In the genomic region with DNA sequence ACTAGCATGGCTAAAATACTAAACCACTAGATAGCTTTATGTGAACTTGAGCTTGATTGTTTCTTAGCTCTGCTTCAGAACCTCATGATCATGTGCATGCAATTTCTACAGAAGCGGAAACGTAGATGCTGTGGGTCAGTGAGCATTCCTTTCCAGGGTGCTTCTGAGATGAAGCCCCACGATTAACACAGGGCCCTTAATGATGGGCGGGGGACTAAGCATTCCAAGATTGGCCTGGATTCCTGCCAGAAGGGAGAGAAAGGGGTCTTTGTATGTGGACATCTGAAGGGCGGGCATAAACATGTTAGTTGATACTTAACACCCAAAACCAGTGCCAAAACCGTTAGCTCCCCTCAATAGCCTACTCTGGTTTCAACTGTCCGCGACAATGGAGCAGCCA, we compare ENCODE assay signal across 29 cellular contexts. TPM values are rescaled to one million over a fixed set of nuclear protein-coding genes. Genes with fewer than 3 reads are reported as not detected.
A peak's percentile ranks its signal among the peaks of the same experiment; 100 is the strongest.
DNase-seq lines count a peak whose midpoint lies in the region; ATAC-seq, FAIRE-seq and TF ChIP-seq lines count a peak whose summit lies in the region.
"Had no signal": no experiment of that assay in that cellular context is flagged by ENCODE, and none has a peak within 500 bp of the region (broad histone marks: within the 10 kb centered on the region; RNA-seq: fewer than 3 reads in every experiment).

No MANE protein-coding gene starts in this region.

- FAIRE-seq in astrocyte (lab: Jason Lieb, UNC) (no peak), urothelium cell line (lab: Jason Lieb, UNC) (no peak), pancreas (lab: Jason Lieb, UNC) (no peak)
- FAIRE-seq: GM12891, GM19239, keratinocyte had no signal

- ATAC-seq in pancreas: no peak
- ATAC-seq: CD8-positive, alpha-beta T cell; foreskin keratinocyte; stimulated activated naive CD8-positive, alpha-beta T cell treated with anti-CD3 and anti-CD28 coated beads, Interleukin-15, Interleukin-2, amounts not matched to agents 100 U/mL and 50 U/mL, for 24 hours had no signal

- H3K27me3 Mint-ChIP-seq in astrocyte (ENCODE audit: low read depth, unreplicated experiment): peaks cover 9% of the 10 kb centered on the region

- H3K56ac ChIP-seq in mesendoderm (ENCODE audit: low read length): no peak overlapping the region

- WGBS in mesendoderm (ENCODE audit: extremely low coverage, insufficient coverage, low lambda C conversion rate): no CpG with 5 or more reads among the region's 8 CpGs
- WGBS in pancreas, 2 donors: 56 to 60% methylated on average over 8 of the region's 8 CpGs

- H4K20me1 ChIP-seq in astrocyte (ENCODE audit: insufficient read depth, low read length): no peaks in the 10 kb centered on the region

- H4K8ac ChIP-seq in mesendoderm (ENCODE audit: low read depth, low read length): no peak overlapping the region

- H3K4me3 ChIP-seq in astrocyte (ENCODE audit: insufficient read depth, low read depth, low read length) (no peak overlapping the region), mesendoderm (ENCODE audit: low read length) (no peak overlapping the region), pancreas (no peak overlapping the region)
- H3K4me3 ChIP-seq: Peyer's patch, tibial artery had no signal

- H3K27me3 ChIP-seq in astrocyte (ENCODE audit: insufficient read depth, low read length) (peaks cover 2% of the 10 kb centered on the region), mesendoderm (ENCODE audit: insufficient read depth, low read length, poor library complexity) (no peaks in the 10 kb centered on the region), pancreas (peaks cover 0 to 20% (median 0%) of the 10 kb centered on the region in 4 donors)
- H3K27me3 ChIP-seq: Peyer's patch had no signal

- no peak overlapping the region for H3K27ac ChIP-seq in astrocyte (ENCODE audit: low read depth, low read length)
- no peak overlapping the region for H3K27ac ChIP-seq in mesendoderm (ENCODE audit: low read depth, low read length)
- no peak overlapping the region for H3K27ac ChIP-seq in pancreas
- H3K27ac ChIP-seq: foreskin keratinocyte, KMS-11, Peyer's patch, tibial artery had no signal

- no peaks in the 10 kb centered on the region for H3K9me3 Mint-ChIP-seq in astrocyte (ENCODE audit: unreplicated experiment)
- H3K9me3 Mint-ChIP-seq: activated naive CD8-positive, alpha-beta T cell treated with anti-CD3 and anti-CD28 coated beads for 36 hours; activated T-helper 2 cell treated with anti-CD3 and anti-CD28 coated beads, Interferon-gamma antibody, Interleukin-2, Interleukin-4, amounts not matched to agents 10 μg/mL and 5 μg/mL and 100 μg/mL, durations not matched to agents 14 hours and 24 hours and 36 hours; CD8-positive, alpha-beta T cell; HFFc6 had no signal

- H3K4me2 ChIP-seq in astrocyte (ENCODE audit: low read length) (peak overlapping the region; percentile 70), mesendoderm (ENCODE audit: low read length) (no peak overlapping the region)
- H3K4me2 ChIP-seq: KMS-11, SK-N-SH had no signal

- H3K9me3 ChIP-seq in astrocyte (ENCODE audit: insufficient read depth, low read depth, low read length) (no peaks in the 10 kb centered on the region), pancreas (no peaks in the 10 kb centered on the region)
- H3K9me3 ChIP-seq: Peyer's patch, SK-N-SH, tibial artery had no signal

- H3K4me3 Mint-ChIP-seq in astrocyte (ENCODE audit: unreplicated experiment): no peak overlapping the region
- H3K4me3 Mint-ChIP-seq: activated naive CD8-positive, alpha-beta T cell treated with anti-CD3 and anti-CD28 coated beads for 36 hours; CD8-positive, alpha-beta T cell; HFFc6 had no signal

- no peak for TF ChIP-seq CTCF in astrocyte (IDR thresholded peaks at IDR 0.05; ENCODE audit: insufficient read depth, low read depth, low read length)
- no peak for TF ChIP-seq CTCF in pancreas (IDR thresholded peaks at IDR 0.05)

- no peak overlapping the region for H2BK120ac ChIP-seq in mesendoderm (ENCODE audit: low read depth, low read length)

- no peak overlapping the region for H3K18ac ChIP-seq in mesendoderm (ENCODE audit: low read length)

- no peak overlapping the region for H2AFZ ChIP-seq in astrocyte (ENCODE audit: low read depth, low read length)

- no peak overlapping the region for H2BK15ac ChIP-seq in mesendoderm (replicated peaks; ENCODE audit: low read depth)

- H3K27ac Mint-ChIP-seq in astrocyte (ENCODE audit: unreplicated experiment): no peak overlapping the region
- H3K27ac Mint-ChIP-seq: activated naive CD8-positive, alpha-beta T cell treated with anti-CD3 and anti-CD28 coated beads for 36 hours; activated T-helper 2 cell treated with anti-CD3 and anti-CD28 coated beads, Interferon-gamma antibody, Interleukin-2, Interleukin-4, amounts not matched to agents 10 μg/mL and 5 μg/mL and 100 μg/mL, durations not matched to agents 14 hours and 24 hours and 36 hours; CD8-positive, alpha-beta T cell; HFFc6 had no signal

- H3K9ac ChIP-seq in astrocyte (ENCODE audit: low read length) (no peak overlapping the region), mesendoderm (ENCODE audit: low read length) (no peak overlapping the region)
- H3K9ac ChIP-seq: KMS-11, SK-N-SH had no signal

- no peak overlapping the region for H4K5ac ChIP-seq in mesendoderm (ENCODE audit: low read length)

- DNase-seq in NCI-H1048 (lab: John Stamatoyannopoulos, UW): peak; percentile 26
- DNase-seq in NCI-H2107 (lab: John Stamatoyannopoulos, UW): peak; percentile 25
- DNase-seq in astrocyte (ENCODE audit: low read depth): no peak
- DNase-seq in mesendoderm: peak; percentile 8
- DNase-seq in urothelium cell line (ENCODE audit: low spot score): no peak
- no peak for DNase-seq in NCI-H526 treated with DMSO at 0.1 percent for 48 hours (lab: John Stamatoyannopoulos, UW)
- DNase-seq in activated T-cell treated with anti-CD3 and anti-CD28 coated beads, Interleukin-2, amount 50 U/mL, for 1 hour: no peak
- no peak for DNase-seq in pancreas
- DNase-seq: activated naive CD8-positive, alpha-beta T cell treated with anti-CD3 and anti-CD28 coated beads for 36 hours; CD8-positive, alpha-beta T cell; cerebellar nuclear complex; DND-41; effector CD4-positive, alpha-beta T cell; foreskin keratinocyte; HFFc6; mammary epithelial cell; MV-4-11; Peyer's patch; stimulated activated CD4-positive, alpha-beta T cell treated with anti-CD3 and anti-CD28 coated beads, Interleukin-4, amount 100 ng/mL, for 24 hours; stimulated activated naive CD8-positive, alpha-beta T cell treated with anti-CD3 and anti-CD28 coated beads, Interleukin-15, Interleukin-2, amounts not matched to agents 100 U/mL and 50 U/mL, for 24 hours; tibial artery had no signal

- no peaks in the 10 kb centered on the region for H3K4me1 Mint-ChIP-seq in astrocyte (ENCODE audit: low read depth, unreplicated experiment)
- H3K4me1 Mint-ChIP-seq: activated naive CD8-positive, alpha-beta T cell treated with anti-CD3 and anti-CD28 coated beads for 36 hours had no signal

- H3K36me3 ChIP-seq in astrocyte (ENCODE audit: insufficient read depth, low read length) (no peaks in the 10 kb centered on the region), mesendoderm (ENCODE audit: control insufficient read depth, insufficient read depth, low read length) (no peaks in the 10 kb centered on the region), pancreas (no peaks in the 10 kb centered on the region)
- H3K36me3 ChIP-seq: Peyer's patch, tibial artery had no signal

- H2BK5ac ChIP-seq in mesendoderm (ENCODE audit: low read length): no peak overlapping the region

- no peak overlapping the region for H2AK5ac ChIP-seq in mesendoderm (ENCODE audit: low read length)

- no peak overlapping the region for H3K4ac ChIP-seq in mesendoderm (ENCODE audit: low read depth, low read length)

- no peaks in the 10 kb centered on the region for H3K79me2 ChIP-seq in astrocyte (ENCODE audit: insufficient read depth, low read length)
- H3K79me2 ChIP-seq in mesendoderm (ENCODE audit: control insufficient read depth, insufficient read depth, low read length): no peaks in the 10 kb centered on the region

- no peak overlapping the region for H3K23ac ChIP-seq in mesendoderm (ENCODE audit: low read length)

- intact Hi-C loops in pancreas (cut with DNase I): no loop called here

- no peaks in the 10 kb centered on the region for H3K79me1 ChIP-seq in mesendoderm (ENCODE audit: low read length)

- H3K36me3 Mint-ChIP-seq in astrocyte (ENCODE audit: low read depth, unreplicated experiment): no peaks in the 10 kb centered on the region
- H3K36me3 Mint-ChIP-seq: activated naive CD8-positive, alpha-beta T cell treated with anti-CD3 and anti-CD28 coated beads for 36 hours; CD8-positive, alpha-beta T cell had no signal

- H3K4me1 ChIP-seq in astrocyte (ENCODE audit: insufficient read depth, low read length): no peaks in the 10 kb centered on the region
- no peaks in the 10 kb centered on the region for H3K4me1 ChIP-seq in mesendoderm (ENCODE audit: control insufficient read depth, low read depth, low read length)
- H3K4me1 ChIP-seq in pancreas: no peaks in the 10 kb centered on the region
- H3K4me1 ChIP-seq: foreskin keratinocyte, Peyer's patch, tibial artery had no signal

RNA-seq across cellular contexts. Expression of gene POU3F2, which starts 47.0 kb away (rescaled TPM):
- total RNA-seq in astrocyte (1.9 and 2.1 TPM in 2 replicates), pancreas (not detected)
- 0.06 TPM for polyA plus RNA-seq in mesendoderm (2013, experiment 1 of 2)
- 0.04 TPM for polyA plus RNA-seq in mesendoderm (2013, experiment 2 of 2)
- not detected for polyA plus RNA-seq in pancreas
- total RNA-seq: activated naive CD8-positive, alpha-beta T cell treated with anti-CD3 and anti-CD28 coated beads for 36 hours; activated T-helper 2 cell treated with anti-CD3 and anti-CD28 coated beads, Interferon-gamma antibody, Interleukin-2, Interleukin-4, amounts not matched to agents 10 μg/mL and 5 μg/mL and 100 μg/mL, durations not matched to agents 14 hours and 24 hours and 36 hours; CD8-positive, alpha-beta T cell; foreskin keratinocyte; mammary epithelial cell; Peyer's patch; T-helper 2 cell treated with Interferon-gamma antibody and Interleukin-4, amounts not matched to agents 100 ng/mL and 5 ng/mL, for 36 hours had no signal
- polyA plus RNA-seq: esophagus, foreskin keratinocyte, keratinocyte, mammary epithelial cell had no signal

Comparison
In these comparisons a context has a peak if more than half of its experiments do, and no peak if none do; other contexts are left out.
1. DNase-seq: peak in NCI-H1048 (single experiment), NCI-H2107 (single experiment) and mesendoderm (single experiment); none in astrocyte (single experiment), urothelium cell line (single experiment), NCI-H526 treated with DMSO at 0.1 percent for 48 hours (single experiment), activated T-cell treated with anti-CD3 and anti-CD28 coated beads, Interleukin-2, amount 50 U/mL, for 1 hour (single experiment) and pancreas (0 of 6).